In the genomic region with DNA sequence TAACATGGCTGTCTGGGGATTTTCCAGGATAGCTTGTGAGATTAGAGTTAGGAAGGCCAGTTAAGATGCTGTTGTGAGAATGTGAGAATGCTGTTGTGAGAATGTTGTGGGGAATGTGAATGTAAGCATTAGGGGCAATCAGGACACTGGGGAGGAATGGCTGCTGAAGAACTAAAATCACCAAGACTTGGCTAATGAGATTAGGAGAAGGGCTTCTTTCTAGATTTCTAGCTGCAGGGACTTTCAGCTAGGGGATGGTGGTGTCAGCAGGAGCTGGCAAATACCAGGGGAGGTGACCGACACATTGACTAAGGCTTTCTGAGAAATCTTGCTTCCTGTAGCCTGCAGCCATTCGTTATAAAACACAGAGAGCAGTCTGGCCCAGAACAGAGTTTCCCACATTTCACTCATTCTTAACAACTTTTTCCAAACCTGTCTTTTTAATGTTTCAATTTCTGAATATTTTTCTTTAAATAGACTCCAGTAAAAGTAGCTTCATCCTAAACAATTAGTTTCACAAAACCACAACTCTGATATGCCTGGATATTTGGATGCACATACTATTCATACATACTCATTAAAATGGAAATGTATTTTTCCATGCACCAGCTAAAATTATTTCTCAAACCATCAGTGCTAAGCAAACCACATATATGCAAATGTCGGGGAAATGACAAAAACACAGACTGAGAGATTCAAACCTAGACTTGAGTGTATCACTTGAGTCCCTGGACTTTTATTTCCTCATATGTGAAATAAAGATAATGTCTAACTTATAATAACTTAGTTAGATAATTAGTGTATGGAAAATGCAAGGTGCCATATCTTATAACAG, we compare ENCODE assay signal across 9 cellular contexts.
DNase-seq lines count a peak whose midpoint lies in the region; ATAC-seq and TF ChIP-seq lines count a peak whose summit lies in the region.
"Had no signal": no experiment of that assay in that cellular context is flagged by ENCODE, and none has a peak within 500 bp of the region (broad histone marks: within the 10 kb centered on the region; RNA-seq: fewer than 3 reads in every experiment).

No MANE protein-coding gene starts in this region.

- peak; percentile 46 for ATAC-seq in HG02610 (IDR thresholded peaks at IDR 0.05; ENCODE audit: unreplicated experiment)
- ATAC-seq: heart left ventricle had no signal

- peaks cover 42% of the 10 kb centered on the region for H3K4me1 Mint-ChIP-seq in osteocyte (ENCODE audit: unreplicated experiment)

- no peak for TF ChIP-seq CTCF in osteocyte (IDR thresholded peaks at IDR 0.05)

- H3K27me3 Mint-ChIP-seq in osteocyte (ENCODE audit: unreplicated experiment): no peaks in the 10 kb centered on the region

- no peaks in the 10 kb centered on the region for H3K9me3 Mint-ChIP-seq in osteocyte (ENCODE audit: unreplicated experiment)

- H3K36me3 Mint-ChIP-seq in osteocyte (ENCODE audit: unreplicated experiment): no peaks in the 10 kb centered on the region

- peak overlapping the region; percentile 6 for H3K27ac Mint-ChIP-seq in osteocyte (ENCODE audit: unreplicated experiment)

- peak; percentile 18 for DNase-seq in activated CD4-positive, alpha-beta T cell treated with anti-CD3 and anti-CD28 coated beads for 48 hours
- no peak for DNase-seq in activated CD4-positive, alpha-beta T cell treated with anti-CD3 and anti-CD28 coated beads, Interleukin-2, amount 50 U/mL, for 1 hour
- peak; percentile 52 to 54 for DNase-seq in NCI-H526 (lab: John Stamatoyannopoulos, UW)
- DNase-seq in osteocyte (ENCODE audit: extremely low spot score, unreplicated experiment): no peak
- DNase-seq in SK-N-DZ (ENCODE audit: low spot score): no peak
- DNase-seq in cerebellum (ENCODE audit: low spot score): no peak
- no peak for DNase-seq in nucleus accumbens (lab: John Stamatoyannopoulos, UW)
- DNase-seq: heart left ventricle had no signal

- H3K4me3 Mint-ChIP-seq in osteocyte (ENCODE audit: unreplicated experiment): no peak overlapping the region

Comparison
In these comparisons a context has a peak if more than half of its experiments do, and no peak if none do; other contexts are left out.
1. DNase-seq: peak in activated CD4-positive, alpha-beta T cell treated with anti-CD3 and anti-CD28 coated beads for 48 hours (single experiment) and NCI-H526 (2 of 2); none in activated CD4-positive, alpha-beta T cell treated with anti-CD3 and anti-CD28 coated beads, Interleukin-2, amount 50 U/mL, for 1 hour (single experiment), osteocyte (single experiment), SK-N-DZ (single experiment), cerebellum (single experiment) and nucleus accumbens (0 of 56).